In the genomic region with DNA sequence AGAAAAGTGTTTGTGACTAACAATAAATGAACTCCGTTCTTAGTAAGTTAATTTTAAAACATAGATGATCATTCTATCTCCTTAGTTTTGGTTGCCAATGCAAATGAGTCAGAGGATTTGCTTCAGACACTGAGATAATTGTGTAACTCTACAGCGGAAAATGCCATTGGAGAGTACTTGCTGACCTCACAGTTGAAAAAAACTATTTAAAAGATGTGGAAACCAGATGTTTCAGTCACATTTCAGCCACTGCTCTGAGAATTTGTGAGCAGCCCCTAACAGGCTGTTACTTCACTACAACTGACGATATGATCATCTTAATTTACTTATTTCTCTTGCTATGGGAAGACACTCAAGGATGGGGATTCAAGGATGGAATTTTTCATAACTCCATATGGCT, we compare ENCODE assay signal across 11 cellular contexts. TPM values are rescaled to one million over a fixed set of nuclear protein-coding genes. Genes with fewer than 3 reads are reported as not detected.
DNase-seq lines count a peak whose midpoint lies in the region; ATAC-seq and TF ChIP-seq lines count a peak whose summit lies in the region.
"Had no signal": no experiment of that assay in that cellular context is flagged by ENCODE, and none has a peak within 500 bp of the region (broad histone marks: within the 10 kb centered on the region; RNA-seq: fewer than 3 reads in every experiment).

TSS of gene TNFAIP6 (plus strand) at position 234 of the 400 bp plus-strand sequence. CDS start at position 309, 75 bp downstream.

- WGBS in HUES64 = 87% methylated on average over 2 of the region's 3 CpGs

- peaks cover 19% of the 10 kb centered on the region for H3K4me1 Mint-ChIP-seq in type B pancreatic cell (ENCODE audit: unreplicated experiment)
- H3K4me1 Mint-ChIP-seq: activated CD4-positive, alpha-beta T cell treated with anti-CD3 and anti-CD28 coated beads for 36 hours had no signal

- 0 out of 2 replicates have a peak within 1 kb of the TSS, but pooled peaks have one; percentile 30 for H3K9ac ChIP-seq in HUES64 (ENCODE audit: low read depth, low read length)

- peak within 1 kb of the TSS; percentile 64 for H3K4me3 Mint-ChIP-seq in type B pancreatic cell
- H3K4me3 Mint-ChIP-seq: activated CD4-positive, alpha-beta T cell treated with anti-CD3 and anti-CD28 coated beads for 36 hours; effector memory CD8-positive, alpha-beta T cell had no signal

- H3K36me3 Mint-ChIP-seq in type B pancreatic cell = no peaks in the 10 kb centered on the region

- H3K36me3 ChIP-seq in HUES64 (ENCODE audit: insufficient read depth, low read length) = no peaks in the 10 kb centered on the region
- H3K36me3 ChIP-seq: MG63 had no signal

- DNase-seq in brain pericyte (ENCODE audit: low read depth, low spot score) = peak; percentile 25
- DNase-seq in kidney glomerular epithelial cell (lab: John Stamatoyannopoulos, UW) = peak; percentile 58
- no peak for DNase-seq in type B pancreatic cell (ENCODE audit: extremely low spot score, unreplicated experiment)
- no peak for DNase-seq in ureter (ENCODE audit: low spot score)
- DNase-seq in OCI-M2 (lab: John Stamatoyannopoulos, UW; ENCODE audit: unreplicated experiment) = no peak
- no peak for DNase-seq in NCI-H2171 treated with DMSO at 0.1 percent for 48 hours (lab: John Stamatoyannopoulos, UW)
- DNase-seq: activated CD4-positive, alpha-beta T cell treated with anti-CD3 and anti-CD28 coated beads for 36 hours; effector memory CD8-positive, alpha-beta T cell; MG63 had no signal

- no peak for TF ChIP-seq CTCF in type B pancreatic cell (conservative IDR thresholded peaks at IDR 0.05)

- no peak for ATAC-seq in HG02884 (IDR thresholded peaks at IDR 0.05; ENCODE audit: unreplicated experiment)
- ATAC-seq: activated CD4-positive, alpha-beta T cell treated with anti-CD3 and anti-CD28 coated beads for 36 hours; effector memory CD8-positive, alpha-beta T cell had no signal

- peak within 1 kb of the TSS; percentile 32; the same call in 1 of the 2 replicates for H3K27ac ChIP-seq in HUES64 (ENCODE audit: low read depth, low read length)

- H3K27me3 Mint-ChIP-seq in type B pancreatic cell = no peaks in the 10 kb centered on the region
- H3K27me3 Mint-ChIP-seq: activated CD4-positive, alpha-beta T cell treated with anti-CD3 and anti-CD28 coated beads for 36 hours had no signal

- H3K4me1 ChIP-seq in HUES64 (ENCODE audit: insufficient read depth, low read length) = peaks cover 30% of the 10 kb centered on the region

- H3K9me3 ChIP-seq in HUES64 (ENCODE audit: insufficient read depth, low read depth, low read length) = no peaks in the 10 kb centered on the region
- H3K9me3 ChIP-seq: MG63 had no signal

- H3K27ac Mint-ChIP-seq in type B pancreatic cell = no peak within 1 kb of the TSS
- H3K27ac Mint-ChIP-seq: activated CD4-positive, alpha-beta T cell treated with anti-CD3 and anti-CD28 coated beads for 36 hours; effector memory CD8-positive, alpha-beta T cell had no signal

- peak within 1 kb of the TSS; percentile 26 for H3K4me3 ChIP-seq in HUES64 (ENCODE audit: low read length)
- H3K4me3 ChIP-seq: MG63 had no signal

- no peaks in the 10 kb centered on the region for H3K27me3 ChIP-seq in HUES64 (ENCODE audit: insufficient read depth, low read length)
- H3K27me3 ChIP-seq: MG63 had no signal

- H3K9me3 Mint-ChIP-seq in type B pancreatic cell = peaks cover 5% of the 10 kb centered on the region
- H3K9me3 Mint-ChIP-seq: effector memory CD8-positive, alpha-beta T cell had no signal

RNA-seq across cellular contexts. Expression of gene TNFAIP6, which starts in this region (rescaled TPM):
- 1.9 TPM for polyA plus RNA-seq in HUES64 (2013, experiment 1 of 2)
- polyA plus RNA-seq in HUES64 (2013, experiment 2 of 2) = 1.5 TPM
- total RNA-seq in type B pancreatic cell (ENCODE audit: low replicate concordance) = 0.87 TPM in 1 of 2 replicates, not detected in the other
- 1.9 TPM for total RNA-seq in ureter
- total RNA-seq: activated CD4-positive, alpha-beta T cell treated with anti-CD3 and anti-CD28 coated beads for 36 hours had no signal

Comparison
In these comparisons a context has a peak if more than half of its experiments do, and no peak if none do; other contexts are left out.
1. DNase-seq: peak in brain pericyte (single experiment) and kidney glomerular epithelial cell (single experiment); none in type B pancreatic cell (single experiment), ureter (single experiment), OCI-M2 (single experiment) and NCI-H2171 treated with DMSO at 0.1 percent for 48 hours (single experiment).